Comparison of ENCODE assay signal across 13 cellular contexts in genomic region chr9:92463387-92463786, GRCh38. TPM values are rescaled to one million over a fixed set of nuclear protein-coding genes. Genes with fewer than 3 reads are reported as not detected.
"Had no signal": no experiment of that assay in that cellular context is flagged by ENCODE, and none has a peak within 500 bp of the region (broad histone marks: within the 10 kb centered on the region; RNA-seq: fewer than 3 reads in every experiment).

No MANE protein-coding gene starts in this region.

- H3K9me3 ChIP-seq: body of pancreas, upper lobe of left lung had no signal

- H3K36me3 ChIP-seq: upper lobe of left lung had no signal

- H3K4me3 Mint-ChIP-seq: activated B cell treated with CpG ODN at 0.5 μM for 24 hours; activated CD4-positive, alpha-beta T cell treated with anti-CD3 and anti-CD28 coated beads, Interleukin-2, amount 10 ng/mL, durations not matched to agents 24 days and 14 days; activated T-helper 1 cell treated with anti-CD3 and anti-CD28 coated beads, Interleukin-12 subunit alpha, Interleukin-12 subunit beta, Interleukin-2, Interleukin-4 antibody, amounts not matched to agents 30 ng/mL and 10 ng/mL and 1 ng/mL, durations not matched to agents 14 hours and 24 hours and 36 hours; central memory CD8-positive, alpha-beta T cell; nephron progenitor cell; stimulated activated effector memory CD8-positive, alpha-beta T cell treated with anti-CD3 and anti-CD28 coated beads, Interleukin-12 subunit alpha, Interleukin-12 subunit beta, amount 100 ng/mL, for 72 hours; T-helper 17 cell had no signal

- H3K27ac Mint-ChIP-seq: activated B cell treated with CpG ODN at 0.5 μM for 24 hours; activated CD4-positive, alpha-beta T cell treated with anti-CD3 and anti-CD28 coated beads, Interleukin-2, amount 10 ng/mL, durations not matched to agents 24 days and 14 days; activated T-helper 1 cell treated with anti-CD3 and anti-CD28 coated beads, Interleukin-12 subunit alpha, Interleukin-12 subunit beta, Interleukin-2, Interleukin-4 antibody, amounts not matched to agents 30 ng/mL and 10 ng/mL and 1 ng/mL, durations not matched to agents 14 hours and 24 hours and 36 hours; nephron progenitor cell; stimulated activated effector memory CD8-positive, alpha-beta T cell treated with anti-CD3 and anti-CD28 coated beads, Interleukin-12 subunit alpha, Interleukin-12 subunit beta, amount 100 ng/mL, for 72 hours; T-helper 17 cell had no signal

- H3K36me3 Mint-ChIP-seq: stimulated activated effector memory CD8-positive, alpha-beta T cell treated with anti-CD3 and anti-CD28 coated beads, Interleukin-12 subunit alpha, Interleukin-12 subunit beta, amount 100 ng/mL, for 72 hours had no signal

- H3K4me1 Mint-ChIP-seq: activated B cell treated with CpG ODN at 0.5 μM for 24 hours; activated CD4-positive, alpha-beta T cell treated with anti-CD3 and anti-CD28 coated beads, Interleukin-2, amount 10 ng/mL, durations not matched to agents 24 days and 14 days; central memory CD8-positive, alpha-beta T cell; nephron progenitor cell; stimulated activated effector memory CD8-positive, alpha-beta T cell treated with anti-CD3 and anti-CD28 coated beads, Interleukin-12 subunit alpha, Interleukin-12 subunit beta, amount 100 ng/mL, for 72 hours had no signal

- ATAC-seq: body of pancreas; stimulated activated effector memory CD8-positive, alpha-beta T cell treated with anti-CD3 and anti-CD28 coated beads, Interleukin-12 subunit alpha, Interleukin-12 subunit beta, amount 100 ng/mL, for 72 hours; T-helper 17 cell had no signal

- H3K27ac ChIP-seq: body of pancreas had no signal

- H3K4me3 ChIP-seq: body of pancreas, upper lobe of left lung had no signal

- DNase-seq: activated B cell treated with CpG ODN at 0.5 μM for 24 hours; activated CD4-positive, alpha-beta T cell treated with anti-CD3 and anti-CD28 coated beads, Interleukin-2, amount 10 ng/mL, durations not matched to agents 24 days and 14 days; activated naive CD4-positive, alpha-beta T cell treated with Interleukin-2 at 50 U/mL for 16 hours; body of pancreas; nephron progenitor cell; small intestine; T-helper 17 cell; upper lobe of left lung had no signal

- H3K9me3 Mint-ChIP-seq: activated B cell treated with CpG ODN at 0.5 μM for 24 hours; activated CD4-positive, alpha-beta T cell treated with anti-CD3 and anti-CD28 coated beads, Interleukin-2, amount 10 ng/mL, durations not matched to agents 24 days and 14 days; activated T-helper 1 cell treated with anti-CD3 and anti-CD28 coated beads, Interleukin-12 subunit alpha, Interleukin-12 subunit beta, Interleukin-2, Interleukin-4 antibody, amounts not matched to agents 30 ng/mL and 10 ng/mL and 1 ng/mL, durations not matched to agents 14 hours and 24 hours and 36 hours; central memory CD8-positive, alpha-beta T cell; nephron progenitor cell; stimulated activated effector memory CD8-positive, alpha-beta T cell treated with anti-CD3 and anti-CD28 coated beads, Interleukin-12 subunit alpha, Interleukin-12 subunit beta, amount 100 ng/mL, for 72 hours had no signal

- H3K4me1 ChIP-seq: body of pancreas, upper lobe of left lung had no signal

- H3K27me3 Mint-ChIP-seq: activated B cell treated with CpG ODN at 0.5 μM for 24 hours; activated CD4-positive, alpha-beta T cell treated with anti-CD3 and anti-CD28 coated beads, Interleukin-2, amount 10 ng/mL, durations not matched to agents 24 days and 14 days; central memory CD8-positive, alpha-beta T cell; T-helper 17 cell had no signal

- H3K27me3 ChIP-seq: body of pancreas, upper lobe of left lung had no signal

RNA-seq across cellular contexts. Expression of gene ASPN, which starts 18.9 kb away (rescaled TPM):
- total RNA-seq: activated B cell treated with CpG ODN at 0.5 μM for 24 hours; activated CD4-positive, alpha-beta T cell treated with anti-CD3 and anti-CD28 coated beads, Interleukin-2, amount 10 ng/mL, durations not matched to agents 24 days and 14 days; activated T-helper 1 cell treated with anti-CD3 and anti-CD28 coated beads, Interleukin-12 subunit alpha, Interleukin-12 subunit beta, Interleukin-2, Interleukin-4 antibody, amounts not matched to agents 30 ng/mL and 10 ng/mL and 1 ng/mL, durations not matched to agents 14 hours and 24 hours and 36 hours; dermis microvascular lymphatic vessel endothelial cell; renal cortical epithelial cell; T-helper 17 cell had no signal

RNA-seq across cellular contexts. Expression of gene OMD, which starts 39.1 kb away (rescaled TPM):
- total RNA-seq: activated B cell treated with CpG ODN at 0.5 μM for 24 hours; activated CD4-positive, alpha-beta T cell treated with anti-CD3 and anti-CD28 coated beads, Interleukin-2, amount 10 ng/mL, durations not matched to agents 24 days and 14 days; activated T-helper 1 cell treated with anti-CD3 and anti-CD28 coated beads, Interleukin-12 subunit alpha, Interleukin-12 subunit beta, Interleukin-2, Interleukin-4 antibody, amounts not matched to agents 30 ng/mL and 10 ng/mL and 1 ng/mL, durations not matched to agents 14 hours and 24 hours and 36 hours; dermis microvascular lymphatic vessel endothelial cell; renal cortical epithelial cell; T-helper 17 cell had no signal

RNA-seq across cellular contexts. Expression of gene OGN, which starts 59.0 kb away (rescaled TPM):
- total RNA-seq: activated B cell treated with CpG ODN at 0.5 μM for 24 hours; activated CD4-positive, alpha-beta T cell treated with anti-CD3 and anti-CD28 coated beads, Interleukin-2, amount 10 ng/mL, durations not matched to agents 24 days and 14 days; activated T-helper 1 cell treated with anti-CD3 and anti-CD28 coated beads, Interleukin-12 subunit alpha, Interleukin-12 subunit beta, Interleukin-2, Interleukin-4 antibody, amounts not matched to agents 30 ng/mL and 10 ng/mL and 1 ng/mL, durations not matched to agents 14 hours and 24 hours and 36 hours; dermis microvascular lymphatic vessel endothelial cell; renal cortical epithelial cell had no signal
